11 cellular contexts compared by ENCODE assay signal in genomic region chr6:36650848-36651247, GRCh38. TPM values are rescaled to one million over a fixed set of nuclear protein-coding genes. Genes with fewer than 3 reads are reported as not detected.
DNase-seq lines count a peak whose midpoint lies in the region; ATAC-seq and TF ChIP-seq lines count a peak whose summit lies in the region.
"Had no signal": no experiment of that assay in that cellular context is flagged by ENCODE, and none has a peak within 500 bp of the region (broad histone marks: within the 10 kb centered on the region; RNA-seq: fewer than 3 reads in every experiment).

No MANE protein-coding gene starts in this region.

- no peaks in the 10 kb centered on the region for H3K9me3 ChIP-seq in CD4-positive, alpha-beta memory T cell (ENCODE audit: control insufficient read depth in 1 of 2, low read length in 2 of 2)
- H3K9me3 ChIP-seq in gastroesophageal sphincter: no peaks in the 10 kb centered on the region
- H3K9me3 ChIP-seq: sigmoid colon had no signal

- peaks cover 5% of the 10 kb centered on the region for H3K27me3 ChIP-seq in CD4-positive, alpha-beta memory T cell (ENCODE audit: insufficient read depth, low read length)
- no peaks in the 10 kb centered on the region for H3K27me3 ChIP-seq in gastroesophageal sphincter
- H3K27me3 ChIP-seq: sigmoid colon had no signal

- no peaks in the 10 kb centered on the region for H3K4me1 ChIP-seq in CD4-positive, alpha-beta memory T cell (ENCODE audit: insufficient read depth, low read length)
- no peaks in the 10 kb centered on the region for H3K4me1 ChIP-seq in gastroesophageal sphincter

- peaks cover 0 to 5% (median 0%) of the 10 kb centered on the region in 3 donors for H3K27me3 Mint-ChIP-seq in naive B cell
- peaks cover 11 to 13% of the 10 kb centered on the region in 2 donors for H3K27me3 Mint-ChIP-seq in CD4-positive, alpha-beta memory T cell

- peaks cover 25 to 34% (median 26%) of the 10 kb centered on the region in 3 donors for H3K4me1 Mint-ChIP-seq in naive B cell
- H3K4me1 Mint-ChIP-seq in CD4-positive, alpha-beta memory T cell: no peaks in the 10 kb centered on the region

- H3K36me3 Mint-ChIP-seq in naive B cell: no peaks in the 10 kb centered on the region
- no peaks in the 10 kb centered on the region for H3K36me3 Mint-ChIP-seq in CD4-positive, alpha-beta memory T cell

- TF ChIP-seq EP300 in gastroesophageal sphincter (IDR thresholded peaks at IDR 0.05): no peak

- ATAC-seq in GM18520 (IDR thresholded peaks at IDR 0.05; ENCODE audit: unreplicated experiment) (peak; percentile 50), HG03045 (IDR thresholded peaks at IDR 0.05; ENCODE audit: unreplicated experiment) (peak; percentile 57), naive B cell (ENCODE audit: low read depth in 2 of 2) (peak; percentile 99), gastroesophageal sphincter (no peak)

- H3K36me3 ChIP-seq in CD4-positive, alpha-beta memory T cell (ENCODE audit: insufficient read depth, low read length): no peaks in the 10 kb centered on the region
- no peaks in the 10 kb centered on the region for H3K36me3 ChIP-seq in gastroesophageal sphincter
- H3K36me3 ChIP-seq: sigmoid colon had no signal

- CTCF ChIA-PET in CD4-positive, alpha-beta memory T cell (lab: Charles Lee; ENCODE audit: partially characterized antibody): no interaction called here

- POLR2A ChIA-PET in CD4-positive, alpha-beta memory T cell (lab: Charles Lee; ENCODE audit: partially characterized antibody): no interaction called here

- H3K27ac Mint-ChIP-seq in naive B cell: peak overlapping the region in 2 of 6 donors; percentile 12 to 34
- no peak overlapping the region for H3K27ac Mint-ChIP-seq in CD4-positive, alpha-beta memory T cell

- intact Hi-C loops in CD4-positive, alpha-beta memory T cell (cut with micrococcal nuclease): no loop called here

- no peak for TF ChIP-seq CTCF in gastroesophageal sphincter (IDR thresholded peaks at IDR 0.05)

- no peaks in the 10 kb centered on the region for H3K9me3 Mint-ChIP-seq in naive B cell
- H3K9me3 Mint-ChIP-seq in CD4-positive, alpha-beta memory T cell: peaks cover 0 to 1% (median 0%) of the 10 kb centered on the region in 8 donors

- 37 to 44% methylated on average over 2 of the region's 2 CpGs for WGBS in gastroesophageal sphincter (ENCODE audit: low coverage in 1 of 2), 2 donors

- no peak overlapping the region for H3K4me3 ChIP-seq in CD4-positive, alpha-beta memory T cell (ENCODE audit: low read length in 2 of 2)
- no peak overlapping the region for H3K4me3 ChIP-seq in gastroesophageal sphincter
- H3K4me3 ChIP-seq: sigmoid colon had no signal

- H3K4me3 Mint-ChIP-seq in naive B cell: peak overlapping the region in 6 of 8 donors; percentile 15 to 68 (median 40)
- no peak overlapping the region for H3K4me3 Mint-ChIP-seq in CD4-positive, alpha-beta memory T cell

- TF ChIP-seq POLR2A in gastroesophageal sphincter (IDR thresholded peaks at IDR 0.05): no peak

- DNase-seq in RPMI8226 (peak; percentile 88), naive B cell (peak; percentile 61), NCI-H774 (lab: John Stamatoyannopoulos, UW) (no peak), NCI-H1417 (lab: John Stamatoyannopoulos, UW) (no peak)
- no peak for DNase-seq in CD4-positive, alpha-beta memory T cell
- DNase-seq: activated CD4-positive, alpha-beta T cell treated with anti-CD3 and anti-CD28 coated beads for 1 hour; DMS79 treated with DMSO at 0.1 percent for 48 hours; sigmoid colon had no signal

- H3K27ac ChIP-seq in CD4-positive, alpha-beta memory T cell (ENCODE audit: low read depth, low read length): no peak overlapping the region
- no peak overlapping the region for H3K27ac ChIP-seq in gastroesophageal sphincter
- H3K27ac ChIP-seq: sigmoid colon had no signal

RNA-seq across cellular contexts. Expression of gene CDKN1A, which starts 27.7 kb away (rescaled TPM):
- 10 to 100 TPM; 22.9 to 89.9 (median 48.2) TPM for polyA plus RNA-seq in naive B cell (ENCODE audit: low read depth in 6 of 6)
- 10 to 100 TPM; 10.5 to 12.9 TPM for total RNA-seq in CD4-positive, alpha-beta memory T cell
- polyA plus RNA-seq in CD4-positive, alpha-beta memory T cell: 10 to 100 TPM in 1 of 2 donors, 1 to 10 TPM in 1; 3.3 to 20.6 TPM
- 100 to 1,000 TPM in 1 of 4 donors, 10 to 100 TPM in 3; 49.7 to 137 (median 81.7) TPM for total RNA-seq in gastroesophageal sphincter

RNA-seq across cellular contexts. Expression of gene RAB44, which starts 46.8 kb away (rescaled TPM):
- not detected for polyA plus RNA-seq in naive B cell (ENCODE audit: low read depth in 6 of 6)
- total RNA-seq in CD4-positive, alpha-beta memory T cell: not detected
- not detected for polyA plus RNA-seq in CD4-positive, alpha-beta memory T cell
- 1 to 10 TPM in 1 of 4 donors, under 1 TPM in 2, not detected in 1; 0.67 to 1.6 (median 0.89) TPM for total RNA-seq in gastroesophageal sphincter

RNA-seq across cellular contexts. Expression of gene SRSF3, which starts 56.7 kb away (rescaled TPM):
- polyA plus RNA-seq in naive B cell (ENCODE audit: low read depth in 6 of 6): 100 to 1,000 TPM; 246 to 396 (median 285) TPM
- 100 to 1,000 TPM; 337 to 350 TPM for total RNA-seq in CD4-positive, alpha-beta memory T cell
- 100 to 1,000 TPM; 293 to 328 TPM for polyA plus RNA-seq in CD4-positive, alpha-beta memory T cell
- total RNA-seq in gastroesophageal sphincter: 100 to 1,000 TPM; 108 to 195 (median 156) TPM

Comparison
In these comparisons a context has a peak if more than half of its experiments do, and no peak if none do; other contexts are left out.
1. DNase-seq: peak in RPMI8226 (single experiment) and naive B cell (single experiment); none in NCI-H774 (single experiment), NCI-H1417 (0 of 3) and CD4-positive, alpha-beta memory T cell (0 of 5).
2. H3K4me3 Mint-ChIP-seq: peak in naive B cell (6 of 8); none in CD4-positive, alpha-beta memory T cell (0 of 8).